In the genomic region with DNA sequence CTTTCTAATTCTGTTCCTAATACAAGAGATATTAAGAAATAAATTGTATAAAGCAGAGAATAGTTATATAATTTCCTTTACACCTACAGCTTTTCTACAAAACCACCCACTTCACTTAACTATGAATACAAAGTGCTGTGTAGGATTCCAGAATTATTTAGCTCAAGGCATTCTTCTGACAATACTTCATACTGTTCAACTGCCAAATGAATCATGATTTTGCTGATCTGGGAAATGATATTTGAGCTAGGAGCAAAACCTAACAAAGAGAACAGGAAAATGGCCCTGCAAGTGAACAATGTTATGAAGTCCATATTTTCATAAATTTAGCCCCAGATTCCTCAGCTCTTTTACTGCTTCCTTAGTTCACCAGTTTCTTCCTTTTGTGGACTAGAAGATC, we compare ENCODE assay signal across 15 cellular contexts. TPM values are rescaled to one million over a fixed set of nuclear protein-coding genes. Genes with fewer than 3 reads are reported as not detected.
A peak's percentile ranks its signal among the peaks of the same experiment; 100 is the strongest.
DNase-seq lines count a peak whose midpoint lies in the region; ATAC-seq and TF ChIP-seq lines count a peak whose summit lies in the region.
"Had no signal": no experiment of that assay in that cellular context is flagged by ENCODE, and none has a peak within 500 bp of the region (broad histone marks: within the 10 kb centered on the region; RNA-seq: fewer than 3 reads in every experiment).

No MANE protein-coding gene starts in this region.

- ATAC-seq in IMR-90 (ENCODE audit: low read depth) (peak; percentile 91), foreskin keratinocyte (peak; percentile 43)

- H3K56ac ChIP-seq in IMR-90 (ENCODE audit: extremely low read depth, insufficient read depth, low read length): no peak overlapping the region

- H3K4ac ChIP-seq in IMR-90 (ENCODE audit: low read depth, low read length): no peak overlapping the region

- dilution Hi-C loops in IMR-90 (cut with HindIII; ENCODE audit: low sequenced_read_pairs, unreplicated experiment): no loop called here

- peak overlapping the region; percentile 81; the same call in 1 of the 2 replicates for H3K4me2 ChIP-seq in IMR-90 (ENCODE audit: low read depth, low read length)

- H3K27me3 ChIP-seq in IMR-90 (ENCODE audit: control insufficient read depth, insufficient read depth, low read length) (no peaks in the 10 kb centered on the region), foreskin keratinocyte (no peaks in the 10 kb centered on the region), esophagus muscularis mucosa (no peaks in the 10 kb centered on the region)
- H3K27me3 ChIP-seq: sigmoid colon had no signal

- peak; percentile 80 for DNase-seq in IMR-90
- DNase-seq in T47D (ENCODE audit: low read depth in 1 of 2, low spot score in 1 of 2): peak; percentile 4 to 12
- DNase-seq in foreskin keratinocyte: peak in 1 of 2 donors; percentile 58
- DNase-seq in NCI-H187 treated with DMSO at 0.1 percent for 48 hours (lab: John Stamatoyannopoulos, UW): no peak
- DNase-seq in amygdala (lab: John Stamatoyannopoulos, UW): no peak
- DNase-seq in esophagus muscularis mucosa (ENCODE audit: extremely low spot score): no peak
- no peak for DNase-seq in activated T-cell treated with anti-CD3 and anti-CD28 coated beads for 4 hours
- DNase-seq: Kasumi-1; naive B cell; NCI-H2107; NK-92 treated with Interleukin-12 subunit alpha and Interleukin-12 subunit beta, amount 100 ng/mL, for 24 hours; sigmoid colon; SW 1271 had no signal

- intact Hi-C loops in IMR-90 (cut with micrococcal nuclease) (no loop called here), esophagus muscularis mucosa (cut with DNase I) (no loop called here)

- H3K23ac ChIP-seq in IMR-90 (ENCODE audit: low read depth, low read length): no peak overlapping the region

- H3K4me3 ChIP-seq in IMR-90 (ENCODE audit: insufficient read depth, low read depth, low read length) (no peak overlapping the region), esophagus muscularis mucosa (no peak overlapping the region)
- H3K4me3 ChIP-seq: sigmoid colon had no signal

- no peak overlapping the region for H2AK5ac ChIP-seq in IMR-90 (ENCODE audit: low read depth, low read length)

- H3K9me1 ChIP-seq in IMR-90 (ENCODE audit: insufficient read depth, low read length): peaks cover 3% of the 10 kb centered on the region; the same call in 1 of the 2 replicates

- H3K79me1 ChIP-seq in IMR-90 (ENCODE audit: low read depth in 1 of 2, low read length in 2 of 2): no peaks in the 10 kb centered on the region; a peak in 1 of 4 replicates

- no peak overlapping the region for H2BK120ac ChIP-seq in IMR-90 (ENCODE audit: low read depth, low read length)

- CTCF ChIA-PET in IMR-90 (lab: Yijun Ruan, JAX): interaction anchor here (1.0 kb wide), 1 partner anchor 195 kb away, joined by 7 read pairs; no protein-coding TSS in a partner anchor

- peak overlapping the region in 1 of 2 experiments; percentile 63; a peak in 1 of 4 replicates for H4K8ac ChIP-seq in IMR-90 (ENCODE audit: low read depth in 2 of 2, low read length in 2 of 2)

- H4K91ac ChIP-seq in IMR-90 (ENCODE audit: insufficient read depth, low read depth, low read length): no peak overlapping the region

- H2AFZ ChIP-seq in IMR-90 (replicated peaks; ENCODE audit: low read length, poor library complexity): no peak overlapping the region

- no peak for TF ChIP-seq CTCF in IMR-90 (conservative IDR thresholded peaks at IDR 0.05; ENCODE audit: low read depth, low read length)
- no peak for TF ChIP-seq CTCF in foreskin keratinocyte (conservative IDR thresholded peaks at IDR 0.05)
- no peak for TF ChIP-seq CTCF in esophagus muscularis mucosa (IDR thresholded peaks at IDR 0.05)

- H3K9me3 ChIP-seq in IMR-90 (ENCODE audit: control insufficient read depth, insufficient read depth, low read length) (no peaks in the 10 kb centered on the region), esophagus muscularis mucosa (no peaks in the 10 kb centered on the region)
- H3K9me3 ChIP-seq: sigmoid colon had no signal

- H2BK15ac ChIP-seq in IMR-90 (ENCODE audit: low read depth, low read length): no peak overlapping the region

- no peak overlapping the region for H3K9ac ChIP-seq in IMR-90 (ENCODE audit: low read depth, low read length)

- no peaks in the 10 kb centered on the region for H4K20me1 ChIP-seq in IMR-90 (ENCODE audit: insufficient read depth, low read length)

- H3K18ac ChIP-seq in IMR-90 (ENCODE audit: low read depth, low read length): peak overlapping the region; percentile 91; the same call in 1 of the 2 replicates

- POLR2A ChIA-PET in IMR-90 (lab: Charles Lee; ENCODE audit: unreplicated experiment): no interaction called here

- in situ Hi-C loops in IMR-90 (cut with MboI; ENCODE audit: low sequenced_read_pairs) (no loop called here), T47D (cut with HindIII; ENCODE audit: low pct_unique_long_range_greater_than_20kb, low sequenced_read_pairs) (no loop called here)

- H2BK5ac ChIP-seq in IMR-90 (ENCODE audit: low read depth, low read length, poor library complexity, severe bottlenecking): peak overlapping the region; percentile 60

- no peak for TF ChIP-seq RAD21 in IMR-90 (IDR thresholded peaks at IDR 0.05; ENCODE audit: low read length)

- H3K36me3 ChIP-seq in IMR-90 (ENCODE audit: control insufficient read depth, insufficient read depth, low read length) (peaks cover 15% of the 10 kb centered on the region), esophagus muscularis mucosa (peaks cover 18 to 92% (median 71%) of the 10 kb centered on the region in 4 donors)

- H3K27ac ChIP-seq in IMR-90 (ENCODE audit: insufficient read depth, low read length) (no peak overlapping the region), foreskin keratinocyte (no peak overlapping the region), temporal lobe (ENCODE audit: low read depth, low read length) (peak overlapping the region; percentile 59), esophagus muscularis mucosa (replicated peaks in 1 of 4) (no peak overlapping the region)
- H3K27ac ChIP-seq: sigmoid colon had no signal

- no peak for TF ChIP-seq EP300 in esophagus muscularis mucosa (IDR thresholded peaks at IDR 0.05)

- H4K5ac ChIP-seq in IMR-90 (ENCODE audit: low read depth, low read length): peak overlapping the region; percentile 85; the same call in 1 of the 2 replicates

- BruUV-seq in IMR-90 (replicated peaks; lab: Mats Ljungman, UMichigan): no TSS peak

- no peak overlapping the region for H3K14ac ChIP-seq in IMR-90 (replicated peaks; ENCODE audit: low read depth, low read length)

- H2AK9ac ChIP-seq in IMR-90 (replicated peaks; ENCODE audit: low read depth, low read length, poor library complexity): no peak overlapping the region

- TF ChIP-seq POLR2A in IMR-90 (IDR thresholded peaks at IDR 0.05; ENCODE audit: low read depth, low read length): no peak
- TF ChIP-seq POLR2A in esophagus muscularis mucosa (IDR thresholded peaks at IDR 0.05; ENCODE audit: low read depth): no peak

- no peak overlapping the region for H2BK20ac ChIP-seq in IMR-90 (ENCODE audit: low read depth, low read length)

- H3K4me1 ChIP-seq in IMR-90 (ENCODE audit: control insufficient read depth, insufficient read depth, low read length) (0 out of 2 replicates have a peak, but pooled peaks cover 1% of the 10 kb centered on the region), foreskin keratinocyte (peaks cover 5% of the 10 kb centered on the region), esophagus muscularis mucosa (peaks cover 0 to 5% (median 0%) of the 10 kb centered on the region in 4 donors)
- H3K4me1 ChIP-seq: sigmoid colon had no signal

TF ChIP-seq in IMR-90, 13 proteins besides CTCF, POLR2A, EP300 and RAD21:
- TF ChIP-seq, protein P1, sequence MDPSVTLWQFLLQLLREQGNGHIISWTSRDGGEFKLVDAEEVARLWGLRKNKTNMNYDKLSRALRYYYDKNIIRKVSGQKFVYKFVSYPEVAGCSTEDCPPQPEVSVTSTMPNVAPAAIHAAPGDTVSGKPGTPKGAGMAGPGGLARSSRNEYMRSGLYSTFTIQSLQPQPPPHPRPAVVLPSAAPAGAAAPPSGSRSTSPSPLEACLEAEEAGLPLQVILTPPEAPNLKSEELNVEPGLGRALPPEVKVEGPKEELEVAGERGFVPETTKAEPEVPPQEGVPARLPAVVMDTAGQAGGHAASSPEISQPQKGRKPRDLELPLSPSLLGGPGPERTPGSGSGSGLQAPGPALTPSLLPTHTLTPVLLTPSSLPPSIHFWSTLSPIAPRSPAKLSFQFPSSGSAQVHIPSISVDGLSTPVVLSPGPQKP (IDR thresholded peaks at IDR 0.05; ENCODE audit: borderline replicate concordance, low read depth, low read length): no peak
- TF ChIP-seq MAFK (IDR thresholded peaks at IDR 0.05; ENCODE audit: low read depth, low read length): peak; percentile 74
TF ChIP-seq in IMR-90: peak in this region for 1.

RNA-seq across cellular contexts. Expression of a gene that starts 12.9 kb away (rescaled TPM):
- total RNA-seq in IMR-90 (2012; rRNA removed): 18.6 and 31.9 TPM in 2 replicates
- 29.9 and 32.3 TPM in 2 replicates for polyA plus RNA-seq in IMR-90 (2012; rRNA removed)
- 9.6 and 9.7 TPM in 2 replicates for polyA plus RNA-seq in IMR-90 (2012; cell fraction: cytosol; rRNA removed)
- 25.2 and 101 TPM in 2 replicates for polyA plus RNA-seq in IMR-90 (2012; cell fraction: nucleus; rRNA removed; ENCODE audit: low replicate concordance)
- 53.4 and 57.8 TPM in 2 replicates for total RNA-seq in foreskin keratinocyte
- polyA plus RNA-seq in foreskin keratinocyte: 22.9 and 25.4 TPM in 2 replicates
- 107 TPM for total RNA-seq in temporal lobe
- 10 to 100 TPM; 33.2 to 47.8 (median 39.0) TPM for total RNA-seq in esophagus muscularis mucosa

RNA-seq across cellular contexts. Expression of a gene that starts 55.6 kb away (rescaled TPM):
- total RNA-seq in IMR-90 (2012; rRNA removed): 102 and 103 TPM in 2 replicates
- polyA plus RNA-seq in IMR-90 (2012; rRNA removed): 39.2 and 43.5 TPM in 2 replicates
- polyA plus RNA-seq in IMR-90 (2012; cell fraction: cytosol; rRNA removed): 14.4 and 24.2 TPM in 2 replicates
- polyA plus RNA-seq in IMR-90 (2012; cell fraction: nucleus; rRNA removed; ENCODE audit: low replicate concordance): 6.6 and 18.8 TPM in 2 replicates
- 68.1 and 70.0 TPM in 2 replicates for total RNA-seq in foreskin keratinocyte
- 29.7 and 34.0 TPM in 2 replicates for polyA plus RNA-seq in foreskin keratinocyte
- 27.0 TPM for total RNA-seq in temporal lobe
- total RNA-seq in esophagus muscularis mucosa: 10 to 100 TPM; 18.3 to 47.1 (median 33.1) TPM

RNA-seq across cellular contexts. Expression of a gene that starts 55.8 kb away (rescaled TPM):
- total RNA-seq in IMR-90 (2012; rRNA removed) (165 and 166 TPM in 2 replicates), foreskin keratinocyte (83.8 and 90.7 TPM in 2 replicates), temporal lobe (175 TPM), esophagus muscularis mucosa (10 to 100 TPM; 35.5 to 46.7 (median 39.9) TPM)
- polyA plus RNA-seq in IMR-90 (2012; rRNA removed) (52.4 and 60.9 TPM in 2 replicates), foreskin keratinocyte (64.1 and 74.2 TPM in 2 replicates)
- 42.7 and 48.8 TPM in 2 replicates for polyA plus RNA-seq in IMR-90 (2012; cell fraction: cytosol; rRNA removed)
- 19.6 and 21.6 TPM in 2 replicates for polyA plus RNA-seq in IMR-90 (2012; cell fraction: nucleus; rRNA removed; ENCODE audit: low replicate concordance)

RNA-seq across cellular contexts. Expression of a gene that starts 57.9 kb away (rescaled TPM):
- total RNA-seq in IMR-90 (2012; rRNA removed): not detected in 2 replicates
- polyA plus RNA-seq in IMR-90 (2012; rRNA removed): not detected in 2 replicates
- polyA plus RNA-seq in IMR-90 (2012; cell fraction: cytosol; rRNA removed): not detected in 2 replicates
- polyA plus RNA-seq in IMR-90 (2012; cell fraction: nucleus; rRNA removed; ENCODE audit: low replicate concordance): not detected in 2 replicates
- total RNA-seq in foreskin keratinocyte: not detected in 2 replicates
- polyA plus RNA-seq in foreskin keratinocyte: not detected in 2 replicates
- total RNA-seq in temporal lobe: not detected
- not detected for total RNA-seq in esophagus muscularis mucosa
- total RNA-seq: cardiac septum, sigmoid colon had no signal
- polyA plus RNA-seq: sigmoid colon had no signal

Comparison
In these comparisons a context has a peak if more than half of its experiments do, and no peak if none do; other contexts are left out.
1. DNase-seq: peak in IMR-90 (single experiment) and T47D (2 of 2); none in NCI-H187 treated with DMSO at 0.1 percent for 48 hours (single experiment), amygdala (0 of 56), esophagus muscularis mucosa (single experiment) and activated T-cell treated with anti-CD3 and anti-CD28 coated beads for 4 hours (single experiment).